ENCODE assay signal across 1 cellular context in genomic region chr14:31037709-31038221, GRCh38.
TF ChIP-seq lines count a peak whose summit lies in the region.

No MANE protein-coding gene starts in this region.

TF ChIP-seq in HepG2, 621 proteins besides CTCF, POLR2A, EP300 and RAD21 (continued from another document):
- TF ChIP-seq ZNF431 (CRISPR knock-in tag; IDR thresholded peaks at IDR 0.05; ENCODE audit: borderline replicate concordance, low read depth) (no peak), THYN1 (CRISPR knock-in tag; IDR thresholded peaks at IDR 0.05; ENCODE audit: borderline replicate concordance, low read depth) (no peak), ZNF773 (CRISPR knock-in tag; IDR thresholded peaks at IDR 0.05; ENCODE audit: borderline replicate concordance) (no peak), KDM4B (CRISPR knock-in tag; IDR thresholded peaks at IDR 0.05) (no peak; the same call in 1 of the 2 replicates), ZBTB7B (CRISPR knock-in tag; IDR thresholded peaks at IDR 0.05) (peak; percentile 44; the same call in 1 of the 2 replicates), POGZ (CRISPR knock-in tag; IDR thresholded peaks at IDR 0.05) (no peak), ZNF615 (CRISPR knock-in tag; IDR thresholded peaks at IDR 0.05; ENCODE audit: borderline replicate concordance) (no peak), ZNF142 (CRISPR knock-in tag; IDR thresholded peaks at IDR 0.05) (no peak), ZNF350 (CRISPR knock-in tag; IDR thresholded peaks at IDR 0.05; ENCODE audit: borderline replicate concordance, low read depth) (no peak), SNAI1 (CRISPR knock-in tag; IDR thresholded peaks at IDR 0.05; ENCODE audit: borderline replicate concordance) (no peak), MXD1 (CRISPR knock-in tag; IDR thresholded peaks at IDR 0.05) (no peak), CREBL2 (CRISPR knock-in tag; IDR thresholded peaks at IDR 0.05; ENCODE audit: borderline replicate concordance) (no peak), NONO (IDR thresholded peaks at IDR 0.05) (no peak), NONO (CRISPR knock-in tag; conservative IDR thresholded peaks at IDR 0.05) (no peak), ZNF816 (CRISPR knock-in tag; IDR thresholded peaks at IDR 0.05; ENCODE audit: borderline replicate concordance) (no peak), ZNF335 (CRISPR knock-in tag; IDR thresholded peaks at IDR 0.05) (no peak), RNF219 (CRISPR knock-in tag; IDR thresholded peaks at IDR 0.05) (no peak), SNAPC5 (CRISPR knock-in tag; IDR thresholded peaks at IDR 0.05; ENCODE audit: borderline replicate concordance) (no peak), STAG1 (CRISPR knock-in tag; IDR thresholded peaks at IDR 0.05) (no peak), HES4 (CRISPR knock-in tag; IDR thresholded peaks at IDR 0.05; ENCODE audit: borderline replicate concordance) (no peak), TRIM22 (IDR thresholded peaks at IDR 0.05) (no peak), U2AF2 (IDR thresholded peaks at IDR 0.05; ENCODE audit: low read depth, low read length) (no peak)
